Comparison of ENCODE assay signal across 8 cellular contexts in the genomic region with DNA sequence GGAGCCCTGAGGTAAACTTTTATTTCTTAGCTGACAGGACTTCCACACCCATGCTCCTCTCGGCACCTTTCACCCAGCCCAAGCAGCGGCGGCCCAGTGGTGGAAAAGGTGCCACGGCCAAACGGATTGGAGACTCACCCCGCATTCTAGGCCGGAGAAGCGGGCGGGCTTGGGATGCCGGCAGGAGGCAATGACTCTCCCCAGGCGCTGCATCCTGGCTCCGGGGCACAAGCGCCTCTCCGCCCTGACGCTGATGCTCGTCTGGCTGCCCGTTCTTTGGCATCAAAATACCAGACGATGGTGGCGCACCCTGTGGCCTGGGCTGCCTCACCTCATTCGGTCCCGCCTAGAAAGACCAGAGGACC. TPM values are rescaled to one million over a fixed set of nuclear protein-coding genes. Genes with fewer than 3 reads are reported as not detected.
A peak's percentile ranks its signal among the peaks of the same experiment; 100 is the strongest.
DNase-seq lines count a peak whose midpoint lies in the region; ATAC-seq and TF ChIP-seq lines count a peak whose summit lies in the region.

No MANE protein-coding gene starts in this region.

- peaks cover 42% of the 10 kb centered on the region for H3K9me3 Mint-ChIP-seq in MCF 10A (ENCODE audit: unreplicated experiment)

- BruUV-seq in MCF 10A (replicated peaks; lab: Mats Ljungman, UMichigan): no TSS peak

- TF ChIP-seq CTCF in heart left ventricle (IDR thresholded peaks at IDR 0.05) (no peak), MCF 10A (IDR thresholded peaks at IDR 0.05; ENCODE audit: unreplicated experiment) (no peak), transverse colon (IDR thresholded peaks at IDR 0.05) (no peak), tibial artery (IDR thresholded peaks at IDR 0.05) (no peak), sigmoid colon (IDR thresholded peaks at IDR 0.05) (no peak)

- no peak overlapping the region for H3K27ac Mint-ChIP-seq in MCF 10A (ENCODE audit: low read depth, unreplicated experiment)

- in situ Hi-C loops in transverse colon (cut with MboI; ENCODE audit: low pct_ligation_motif_present in 1 of 4, low pct_unique_long_range_greater_than_20kb in 1 of 4, low sequenced_read_pairs in 3 of 4): no loop called here

- H3K27me3 ChIP-seq in heart left ventricle: no peaks in the 10 kb centered on the region
- H3K27me3 ChIP-seq in transverse colon: no peaks in the 10 kb centered on the region
- H3K27me3 ChIP-seq in tibial artery: no peaks in the 10 kb centered on the region
- H3K27me3 ChIP-seq in sigmoid colon: no peaks in the 10 kb centered on the region

- TF ChIP-seq EP300 in transverse colon (IDR thresholded peaks at IDR 0.05; ENCODE audit: low read depth) (no peak), sigmoid colon (IDR thresholded peaks at IDR 0.05) (no peak)

- peak in 1 of 5 donors; percentile 73 for DNase-seq in heart left ventricle
- DNase-seq in left ventricle myocardium superior: no peak
- DNase-seq in MCF 10A (ENCODE audit: unreplicated experiment): no peak
- no peak for DNase-seq in left lobe of liver (ENCODE audit: low spot score)
- DNase-seq in transverse colon: no peak
- no peak for DNase-seq in SW 1271 (lab: John Stamatoyannopoulos, UW)
- no peak for DNase-seq in tibial artery
- DNase-seq in sigmoid colon: no peak

- TF ChIP-seq POLR2A in heart left ventricle (IDR thresholded peaks at IDR 0.05) (no peak), transverse colon (IDR thresholded peaks at IDR 0.05) (no peak), sigmoid colon (IDR thresholded peaks at IDR 0.05) (no peak)

- intact Hi-C loops in heart left ventricle (cut with DNase I) (loop anchor here in 1 of 10 donors (10.0 kb wide), 1 partner anchor 424 kb away; the partner anchor contains the start of gene ZIK1), left ventricle myocardium superior (cut with micrococcal nuclease) (no loop called here), MCF 10A (cut with micrococcal nuclease) (no loop called here), transverse colon (cut with DNase I; ENCODE audit: low total_unique reads) (loop anchor here (10.0 kb wide), 1 partner anchor 64 kb away; the partner anchor contains the start of gene ZNF256), tibial artery (cut with DNase I; ENCODE audit: low total_unique reads) (no loop called here), sigmoid colon (cut with DNase I) (no loop called here)

- peak overlapping the region in 4 of 12 donors; percentile 74 to 90 (median 82) for H3K27ac ChIP-seq in heart left ventricle
- H3K27ac ChIP-seq in transverse colon: peak overlapping the region in 3 of 4 donors; percentile 18 to 68 (median 65)
- H3K27ac ChIP-seq in tibial artery: no peak overlapping the region
- peak overlapping the region in 2 of 4 donors; percentile 80 to 85 for H3K27ac ChIP-seq in sigmoid colon

- POLR2A ChIA-PET in MCF 10A (lab: Yijun Ruan, JAX): no interaction called here

- H3K4me3 ChIP-seq in heart left ventricle (peak overlapping the region in 11 of 12 donors; percentile 27 to 68 (median 55)), transverse colon (peak overlapping the region in 3 of 4 donors; percentile 20 to 48 (median 25)), tibial artery (peak overlapping the region in 1 of 2 donors; percentile 48), sigmoid colon (peak overlapping the region in 1 of 4 donors; percentile 52)

- H3K4me3 Mint-ChIP-seq in MCF 10A (ENCODE audit: unreplicated experiment): peak overlapping the region; percentile 58

- H3K36me3 Mint-ChIP-seq in MCF 10A (ENCODE audit: insufficient read depth, unreplicated experiment): peaks cover 4% of the 10 kb centered on the region

- CTCF ChIA-PET in MCF 10A (lab: Yijun Ruan, JAX): interaction anchor here (1.0 kb wide), 1 partner anchor 907 kb away, joined by 5 read pairs; no protein-coding TSS in a partner anchor

- H3K27me3 Mint-ChIP-seq in MCF 10A (ENCODE audit: insufficient read depth, unreplicated experiment): no peaks in the 10 kb centered on the region

- H3K36me3 ChIP-seq in heart left ventricle (peaks cover 0 to 34% (median 23%) of the 10 kb centered on the region in 9 donors), transverse colon (peaks cover 0 to 25% (median 7%) of the 10 kb centered on the region in 4 donors), tibial artery (peaks cover 33 to 58% (median 42%) of the 10 kb centered on the region in 3 donors), sigmoid colon (peaks cover 0 to 31% (median 9%) of the 10 kb centered on the region in 4 donors)

- peaks cover 0 to 19% (median 7%) of the 10 kb centered on the region in 12 donors for H3K4me1 ChIP-seq in heart left ventricle
- peaks cover 0 to 13% (median 0%) of the 10 kb centered on the region in 4 donors for H3K4me1 ChIP-seq in transverse colon
- peaks cover 0 to 3% (median 0%) of the 10 kb centered on the region in 4 donors for H3K4me1 ChIP-seq in tibial artery
- peaks cover 0 to 14% (median 0%) of the 10 kb centered on the region in 4 donors for H3K4me1 ChIP-seq in sigmoid colon

- 1 to 5% (median 3%) methylated on average over 7 to 21 of the region's 21 CpGs for WGBS in heart left ventricle, 4 donors
- 5% methylated on average over 21 of the region's 21 CpGs; no CpG with 5 or more reads in 1 of the 2 donors for WGBS in transverse colon (ENCODE audit: low coverage in 1 of 2), 2 donors
- 3 to 10% methylated on average over 21 of the region's 21 CpGs for WGBS in sigmoid colon, 2 donors

- H3K9me3 ChIP-seq in heart left ventricle (peaks cover 0 to 94% (median 38%) of the 10 kb centered on the region in 12 donors), transverse colon (peaks cover 18 to 77% of the 10 kb centered on the region in 2 donors), tibial artery (peaks cover 9 to 98% (median 91%) of the 10 kb centered on the region in 3 donors), sigmoid colon (peaks cover 13 to 50% (median 25%) of the 10 kb centered on the region in 4 donors)

- H3K4me1 Mint-ChIP-seq in MCF 10A (ENCODE audit: insufficient read depth, unreplicated experiment): no peaks in the 10 kb centered on the region

- ATAC-seq in heart left ventricle: no peak
- ATAC-seq in left ventricle myocardium superior: no peak
- ATAC-seq in left lobe of liver: peak; percentile 17

RNA-seq across cellular contexts. Expression of gene ZNF606, which starts 6.7 kb away (rescaled TPM):
- total RNA-seq in heart left ventricle (10 to 100 TPM in 7 of 9 donors, 1 to 10 TPM in 2; 7.8 to 14.3 (median 12.2) TPM), left ventricle myocardium superior (14.1 TPM), MCF 10A (2022) (0.71 and 0.98 TPM in 2 replicates), left lobe of liver (9.2 TPM), transverse colon (10 to 100 TPM; 13.7 to 27.7 (median 16.2) TPM), sigmoid colon (10 to 100 TPM in 3 of 4 donors, 1 to 10 TPM in 1; 9.8 to 32.1 (median 19.0) TPM)
- polyA plus RNA-seq in heart left ventricle (10 to 100 TPM in 1 of 2 donors, 1 to 10 TPM in 1; 6.4 to 10.7 TPM), sigmoid colon (1 to 10 TPM; 1.8 to 9.5 (median 3.6) TPM)

RNA-seq across cellular contexts. Expression of gene ZSCAN1, which starts 24.5 kb away (rescaled TPM):
- not detected for total RNA-seq in heart left ventricle
- polyA plus RNA-seq in heart left ventricle: under 1 TPM in 1 of 2 donors, not detected in 1; 0.14 TPM
- not detected for total RNA-seq in left ventricle myocardium superior
- total RNA-seq in MCF 10A (2022): not detected in 2 replicates
- not detected for total RNA-seq in left lobe of liver
- not detected for total RNA-seq in transverse colon
- total RNA-seq in sigmoid colon: not detected
- polyA plus RNA-seq in sigmoid colon: under 1 TPM in 1 of 3 donors, not detected in 2; 0.10 TPM

RNA-seq across cellular contexts. Expression of gene C19orf18, which starts 34.9 kb away (rescaled TPM):
- 1 to 10 TPM; 1.0 to 2.8 (median 2.3) TPM for total RNA-seq in heart left ventricle
- 1 to 10 TPM in 1 of 2 donors, under 1 TPM in 1; 0.40 to 4.5 TPM for polyA plus RNA-seq in heart left ventricle
- 2.0 TPM for total RNA-seq in left ventricle myocardium superior
- not detected in 2 replicates for total RNA-seq in MCF 10A (2022)
- total RNA-seq in left lobe of liver: 1.1 TPM
- total RNA-seq in transverse colon: not detected
- 1 to 10 TPM in 2 of 4 donors, under 1 TPM in 2; 0.66 to 1.5 (median 0.95) TPM for total RNA-seq in sigmoid colon
- under 1 TPM in 1 of 3 donors, not detected in 2; 0.90 TPM for polyA plus RNA-seq in sigmoid colon

RNA-seq across cellular contexts. Expression of gene ZNF135, which starts 49.8 kb away (rescaled TPM):
- total RNA-seq in heart left ventricle: 1 to 10 TPM; 2.1 to 4.5 (median 3.4) TPM
- 1 to 10 TPM; 2.0 to 3.9 TPM for polyA plus RNA-seq in heart left ventricle
- 4.1 TPM for total RNA-seq in left ventricle myocardium superior
- total RNA-seq in MCF 10A (2022): not detected in 2 replicates
- 0.45 TPM for total RNA-seq in left lobe of liver
- 10 to 100 TPM in 1 of 4 donors, 1 to 10 TPM in 3; 1.6 to 20.9 (median 2.1) TPM for total RNA-seq in transverse colon
- 10 to 100 TPM in 1 of 4 donors, 1 to 10 TPM in 3; 6.1 to 10.0 (median 7.4) TPM for total RNA-seq in sigmoid colon
- 1 to 10 TPM in 1 of 3 donors, under 1 TPM in 2; 0.46 to 2.8 (median 0.60) TPM for polyA plus RNA-seq in sigmoid colon

Comparison
In these comparisons a context has a peak if more than half of its experiments do, and no peak if none do; other contexts are left out.
1. H3K27ac ChIP-seq: peak in transverse colon (3 of 4); none in tibial artery (0 of 2).